Comparison of ENCODE assay signal across 23 cellular contexts in genomic region chr3:67045711-67046465, GRCh38. TPM values are rescaled to one million over a fixed set of nuclear protein-coding genes. Genes with fewer than 3 reads are reported as not detected.
A peak's percentile ranks its signal among the peaks of the same experiment; 100 is the strongest.
DNase-seq lines count a peak whose midpoint lies in the region; ATAC-seq, FAIRE-seq and TF ChIP-seq lines count a peak whose summit lies in the region.
"Had no signal": no experiment of that assay in that cellular context is flagged by ENCODE, and none has a peak within 500 bp of the region (broad histone marks: within the 10 kb centered on the region; RNA-seq: fewer than 3 reads in every experiment).

No MANE protein-coding gene starts in this region.

- no peak for TF ChIP-seq CTCF in DOHH2 (IDR thresholded peaks at IDR 0.05; ENCODE audit: low read depth, low read length, poor library complexity, severe bottlenecking)
- TF ChIP-seq CTCF in OCI-LY1 (IDR thresholded peaks at IDR 0.05; ENCODE audit: low read length), result no peak
- TF ChIP-seq CTCF in uterus (IDR thresholded peaks at IDR 0.05), result no peak

- H3K9me3 ChIP-seq in DOHH2 (ENCODE audit: control insufficient read depth, insufficient read depth, low read length), result peaks cover 10% of the 10 kb centered on the region; the same call in 1 of the 2 replicates
- H3K9me3 ChIP-seq in OCI-LY1 (ENCODE audit: low read length), result 0 out of 2 replicates have a peak, but pooled peaks cover 2% of the 10 kb centered on the region
- H3K9me3 ChIP-seq in uterus, result no peaks in the 10 kb centered on the region

- H3K9me2 ChIP-seq in DOHH2 (replicated peaks; ENCODE audit: control insufficient read depth, low read length) (no peaks in the 10 kb centered on the region), OCI-LY1 (ENCODE audit: low read depth, low read length) (no peaks in the 10 kb centered on the region)

- H3K4me3 ChIP-seq in DOHH2 (ENCODE audit: low read length) (peak overlapping the region; percentile 71), OCI-LY1 (ENCODE audit: low read depth, low read length, poor library complexity, severe bottlenecking) (no peak overlapping the region), uterus (no peak overlapping the region)
- H3K4me3 ChIP-seq: GM23248, K562 had no signal

- DNase-seq in GM19239 (ENCODE audit: insufficient read length, low spot score) (no peak), germinal center (ENCODE audit: low spot score) (peak; percentile 27), uterus (no peak), GM12892 (ENCODE audit: insufficient read length) (no peak)
- DNase-seq in activated CD4-positive, alpha-beta T cell treated with anti-CD3 and anti-CD28 coated beads for 1 hour, result no peak
- DNase-seq: 8988T; GF-D8; GM23248; HCEC 1CT; NCI-H1105; NCI-H146; NCI-H2081; NCI-H2171; NCI-H345; NCI-H524; NCI-H774; NK-92 treated with Interleukin-12 subunit alpha and Interleukin-12 subunit beta, amount 100 ng/mL, for 24 hours; SHP77; T-helper 2 cell had no signal

- peak overlapping the region; percentile 89 for H3K4me2 ChIP-seq in DOHH2 (ENCODE audit: low read length)
- H3K4me2 ChIP-seq in OCI-LY1 (ENCODE audit: low read length), result peak overlapping the region; percentile 45; the same call in 1 of the 2 replicates

- no peaks in the 10 kb centered on the region for H3K27me3 ChIP-seq in DOHH2 (ENCODE audit: control insufficient read depth, low read length)
- H3K27me3 ChIP-seq in OCI-LY1 (ENCODE audit: insufficient read depth, low read length), result no peaks in the 10 kb centered on the region
- H3K27me3 ChIP-seq in uterus, result no peaks in the 10 kb centered on the region

- H4K20me1 ChIP-seq in DOHH2 (ENCODE audit: control insufficient read depth, insufficient read depth, low read depth, low read length) (no peaks in the 10 kb centered on the region), OCI-LY1 (ENCODE audit: insufficient read depth, low read length) (no peaks in the 10 kb centered on the region)

- no peak overlapping the region for H3K9ac ChIP-seq in OCI-LY1 (ENCODE audit: low read length)
- H3K9ac ChIP-seq: GM23248 had no signal

- FAIRE-seq in GM19239 (lab: Jason Lieb, UNC) (peak; percentile 11), GM12892 (lab: Jason Lieb, UNC) (no peak)
- FAIRE-seq: K562 had no signal

- peak overlapping the region; percentile 100 for H3K27ac ChIP-seq in DOHH2 (ENCODE audit: low read depth, low read length)
- H3K27ac ChIP-seq in OCI-LY1 (ENCODE audit: low read depth, low read length, poor library complexity, severe bottlenecking), result peak overlapping the region; percentile 89
- H3K27ac ChIP-seq in uterus, result no peak overlapping the region
- H3K27ac ChIP-seq: GM23248 had no signal

- intact Hi-C loops in uterus (cut with DNase I; ENCODE audit: low total_unique reads), result no loop called here

- TF ChIP-seq POLR2A in uterus (IDR thresholded peaks at IDR 0.05) (no peak), GM12892 (IDR thresholded peaks at IDR 0.05; ENCODE audit: low read depth, low read length) (no peak)

- peaks cover 67% of the 10 kb centered on the region for H3K4me1 ChIP-seq in DOHH2 (ENCODE audit: control insufficient read depth, low read length)
- H3K4me1 ChIP-seq in OCI-LY1 (ENCODE audit: insufficient read depth, low read length, severe bottlenecking), result peaks cover 52% of the 10 kb centered on the region
- no peaks in the 10 kb centered on the region for H3K4me1 ChIP-seq in uterus

- no peaks in the 10 kb centered on the region for H3K79me2 ChIP-seq in DOHH2 (ENCODE audit: control insufficient read depth, low read length)
- H3K79me2 ChIP-seq in OCI-LY1 (ENCODE audit: insufficient read depth, low read length), result no peaks in the 10 kb centered on the region

- no peak overlapping the region for H2AFZ ChIP-seq in OCI-LY1 (ENCODE audit: low read length)
- H2AFZ ChIP-seq: GM23248 had no signal

- H3F3A ChIP-seq in DOHH2 (ENCODE audit: control insufficient read depth, insufficient read depth) (peaks cover 53% of the 10 kb centered on the region), OCI-LY1 (ENCODE audit: insufficient read depth, low read length) (no peaks in the 10 kb centered on the region)

- no peak for ATAC-seq in GM18502 (IDR thresholded peaks at IDR 0.05; ENCODE audit: poor library complexity, unreplicated experiment)
- ATAC-seq: K562 had no signal

- H3K36me3 ChIP-seq in DOHH2 (ENCODE audit: control insufficient read depth, low read length), result peaks cover 29% of the 10 kb centered on the region
- no peaks in the 10 kb centered on the region for H3K36me3 ChIP-seq in OCI-LY1 (ENCODE audit: insufficient read depth, low read length)
- H3K36me3 ChIP-seq in uterus, result no peaks in the 10 kb centered on the region

RNA-seq across cellular contexts. Expression of gene KBTBD8, which starts 47.8 kb away (rescaled TPM):
- 1 to 10 TPM in 1 of 4 donors, under 1 TPM in 1, not detected in 2; 0.98 to 2.6 TPM for total RNA-seq in uterus
- 6.4 TPM for polyA plus RNA-seq in GM12892 (2012; ENCODE audit: missing spikeins)

Comparison
In these comparisons a context has a peak if more than half of its experiments do, and no peak if none do; other contexts are left out.
1. H3K27ac ChIP-seq: peak in DOHH2 (single experiment) and OCI-LY1 (single experiment); none in uterus (0 of 2).